ENCODE assay signal across 1 cellular context in the genomic region with DNA sequence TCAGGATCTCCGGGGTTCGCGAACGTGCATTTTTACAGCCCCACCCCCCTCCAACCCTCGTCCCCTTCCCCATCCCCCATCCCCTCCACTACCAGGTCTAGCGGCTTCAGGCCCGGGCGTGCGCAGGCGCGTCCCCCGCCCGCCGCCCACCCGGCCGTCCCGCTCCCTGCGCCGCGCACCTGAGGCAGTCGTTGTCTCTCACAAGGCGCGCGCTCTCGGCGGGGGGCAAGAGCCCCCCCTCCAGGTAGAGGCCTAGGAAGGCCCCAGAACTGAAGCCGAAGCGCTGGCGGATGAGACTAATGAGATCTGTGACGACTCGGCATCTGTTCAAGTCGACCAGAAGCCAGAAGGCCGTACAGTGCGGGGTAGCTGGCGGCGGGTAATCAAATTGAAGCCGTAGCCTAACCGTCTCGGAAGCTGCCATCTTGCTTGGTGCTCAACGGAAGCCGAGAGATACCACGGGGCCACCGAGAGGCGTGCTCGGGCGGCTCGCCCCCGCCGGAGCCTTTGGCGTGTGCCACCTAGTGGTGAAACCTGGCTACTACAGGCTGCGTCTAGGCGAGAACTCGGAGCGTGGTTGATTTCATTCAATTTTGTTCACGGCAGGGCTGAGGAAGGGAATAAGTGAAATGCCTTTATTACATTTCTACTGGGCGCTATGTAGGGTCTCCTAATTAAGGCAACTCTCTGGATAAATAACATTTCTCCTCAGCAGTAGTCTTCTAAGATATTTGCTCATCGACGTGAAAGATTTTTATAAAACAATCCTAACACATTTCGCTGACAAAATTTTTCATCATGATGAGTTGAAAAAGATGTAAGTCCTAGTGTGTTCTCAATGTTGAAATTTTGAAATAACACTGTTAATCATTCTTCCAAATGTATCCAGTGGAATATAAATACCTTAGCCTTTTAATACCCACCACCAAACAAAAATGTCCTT.
TF ChIP-seq lines count a peak whose summit lies in the region.

A gene with protein sequence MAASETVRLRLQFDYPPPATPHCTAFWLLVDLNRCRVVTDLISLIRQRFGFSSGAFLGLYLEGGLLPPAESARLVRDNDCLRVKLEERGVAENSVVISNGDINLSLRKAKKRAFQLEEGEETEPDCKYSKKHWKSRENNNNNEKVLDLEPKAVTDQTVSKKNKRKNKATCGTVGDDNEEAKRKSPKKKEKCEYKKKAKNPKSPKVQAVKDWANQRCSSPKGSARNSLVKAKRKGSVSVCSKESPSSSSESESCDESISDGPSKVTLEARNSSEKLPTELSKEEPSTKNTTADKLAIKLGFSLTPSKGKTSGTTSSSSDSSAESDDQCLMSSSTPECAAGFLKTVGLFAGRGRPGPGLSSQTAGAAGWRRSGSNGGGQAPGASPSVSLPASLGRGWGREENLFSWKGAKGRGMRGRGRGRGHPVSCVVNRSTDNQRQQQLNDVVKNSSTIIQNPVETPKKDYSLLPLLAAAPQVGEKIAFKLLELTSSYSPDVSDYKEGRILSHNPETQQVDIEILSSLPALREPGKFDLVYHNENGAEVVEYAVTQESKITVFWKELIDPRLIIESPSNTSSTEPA (minus strand): TSS at position 455 of the 943 bp plus-strand sequence. CDS start 31 bp downstream, at position 424.

TF ChIP-seq in HEK293, 187 proteins besides CTCF, POLR2A, EP300 and RAD21 (continued from another document and continues in another):
- TF ChIP-seq, protein P1, sequence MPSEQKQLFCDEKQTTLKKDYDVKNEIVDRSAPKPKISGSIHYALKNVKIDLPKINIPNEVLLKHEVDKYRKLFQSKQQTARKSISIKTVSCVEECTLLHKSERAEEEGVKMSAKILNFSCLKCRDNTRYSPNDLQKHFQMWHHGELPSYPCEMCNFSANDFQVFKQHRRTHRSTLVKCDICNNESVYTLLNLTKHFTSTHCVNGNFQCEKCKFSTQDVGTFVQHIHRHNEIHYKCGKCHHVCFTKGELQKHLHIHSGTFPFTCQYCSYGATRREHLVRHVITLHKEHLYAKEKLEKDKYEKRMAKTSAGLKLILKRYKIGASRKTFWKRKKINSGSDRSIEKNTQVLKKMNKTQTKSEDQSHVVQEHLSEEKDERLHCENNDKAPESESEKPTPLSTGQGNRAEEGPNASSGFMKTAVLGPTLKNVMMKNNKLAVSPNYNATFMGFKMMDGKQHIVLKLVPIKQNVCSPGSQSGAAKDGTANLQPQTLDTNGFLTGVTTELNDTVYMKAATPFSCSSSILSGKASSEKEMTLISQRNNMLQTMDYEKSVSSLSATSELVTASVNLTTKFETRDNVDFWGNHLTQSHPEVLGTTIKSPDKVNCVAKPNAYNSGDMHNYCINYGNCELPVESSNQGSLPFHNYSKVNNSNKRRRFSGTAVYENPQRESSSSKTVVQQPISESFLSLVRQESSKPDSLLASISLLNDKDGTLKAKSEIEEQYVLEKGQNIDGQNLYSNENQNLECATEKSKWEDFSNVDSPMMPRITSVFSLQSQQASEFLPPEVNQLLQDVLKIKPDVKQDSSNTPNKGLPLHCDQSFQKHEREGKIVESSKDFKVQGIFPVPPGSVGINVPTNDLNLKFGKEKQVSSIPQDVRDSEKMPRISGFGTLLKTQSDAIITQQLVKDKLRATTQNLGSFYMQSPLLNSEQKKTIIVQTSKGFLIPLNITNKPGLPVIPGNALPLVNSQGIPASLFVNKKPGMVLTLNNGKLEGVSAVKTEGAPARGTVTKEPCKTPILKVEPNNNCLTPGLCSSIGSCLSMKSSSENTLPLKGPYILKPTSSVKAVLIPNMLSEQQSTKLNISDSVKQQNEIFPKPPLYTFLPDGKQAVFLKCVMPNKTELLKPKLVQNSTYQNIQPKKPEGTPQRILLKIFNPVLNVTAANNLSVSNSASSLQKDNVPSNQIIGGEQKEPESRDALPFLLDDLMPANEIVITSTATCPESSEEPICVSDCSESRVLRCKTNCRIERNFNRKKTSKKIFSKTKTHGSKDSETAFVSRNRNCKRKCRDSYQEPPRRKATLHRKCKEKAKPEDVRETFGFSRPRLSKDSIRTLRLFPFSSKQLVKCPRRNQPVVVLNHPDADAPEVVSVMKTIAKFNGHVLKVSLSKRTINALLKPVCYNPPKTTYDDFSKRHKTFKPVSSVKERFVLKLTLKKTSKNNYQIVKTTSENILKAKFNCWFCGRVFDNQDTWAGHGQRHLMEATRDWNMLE (tag by site-specific recombination; conservative IDR thresholded peaks at IDR 0.05; ENCODE audit: low read depth), result peak; percentile 50
- TF ChIP-seq, protein P2, sequence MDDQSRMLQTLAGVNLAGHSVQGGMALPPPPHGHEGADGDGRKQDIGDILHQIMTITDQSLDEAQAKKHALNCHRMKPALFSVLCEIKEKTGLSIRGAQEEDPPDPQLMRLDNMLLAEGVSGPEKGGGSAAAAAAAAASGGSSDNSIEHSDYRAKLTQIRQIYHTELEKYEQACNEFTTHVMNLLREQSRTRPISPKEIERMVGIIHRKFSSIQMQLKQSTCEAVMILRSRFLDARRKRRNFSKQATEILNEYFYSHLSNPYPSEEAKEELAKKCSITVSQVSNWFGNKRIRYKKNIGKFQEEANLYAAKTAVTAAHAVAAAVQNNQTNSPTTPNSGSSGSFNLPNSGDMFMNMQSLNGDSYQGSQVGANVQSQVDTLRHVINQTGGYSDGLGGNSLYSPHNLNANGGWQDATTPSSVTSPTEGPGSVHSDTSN (CRISPR knock-in tag; IDR thresholded peaks at IDR 0.05), result 0 out of 2 replicates have a peak, but pooled peaks have one; percentile 48
- TF ChIP-seq ZSCAN16 (tag by site-specific recombination; IDR thresholded peaks at IDR 0.05) (no peak), ZNF354C (tag by site-specific recombination; IDR thresholded peaks at IDR 0.05; ENCODE audit: borderline replicate concordance, low read depth) (no peak), ZNF777 (tag by site-specific recombination; IDR thresholded peaks at IDR 0.05; ENCODE audit: borderline replicate concordance) (peak; percentile 66; the same call in 1 of the 2 replicates), SP7 (tag by site-specific recombination; IDR thresholded peaks at IDR 0.05) (peak; percentile 72), ZNF221 (tag by site-specific recombination; IDR thresholded peaks at IDR 0.05; ENCODE audit: borderline replicate concordance) (no peak), ZBTB7A (tag by site-specific recombination; IDR thresholded peaks at IDR 0.05; ENCODE audit: low read depth) (no peak; the same call in 1 of the 2 replicates), ZNF146 (tag by site-specific recombination; IDR thresholded peaks at IDR 0.05) (no peak), ZNF335 (tag by site-specific recombination; conservative IDR thresholded peaks at IDR 0.05) (peak; percentile 69), ZNF155 (tag by site-specific recombination; IDR thresholded peaks at IDR 0.05) (no peak), ZSCAN30 (tag by site-specific recombination; IDR thresholded peaks at IDR 0.05) (peak; percentile 95), KLF9 (tag by site-specific recombination; IDR thresholded peaks at IDR 0.05; ENCODE audit: low read depth) (peak; percentile 55; the same call in 1 of the 2 replicates), ZNF302 (tag by site-specific recombination; IDR thresholded peaks at IDR 0.05; ENCODE audit: low read depth) (no peak), ZNF830 (tag by site-specific recombination; IDR thresholded peaks at IDR 0.05; ENCODE audit: low read depth) (no peak), ZNF324 (tag by site-specific recombination; IDR thresholded peaks at IDR 0.05) (peak; percentile 92; the same call in 1 of the 2 replicates), ZNF121 (tag by site-specific recombination; IDR thresholded peaks at IDR 0.05) (no peak), ZNF549 (tag by site-specific recombination; IDR thresholded peaks at IDR 0.05) (no peak), ZNF24 (tag by site-specific recombination; IDR thresholded peaks at IDR 0.05) (peak; percentile 61), ZNF140 (tag by site-specific recombination; IDR thresholded peaks at IDR 0.05) (no peak), ZFP37 (tag by site-specific recombination; IDR thresholded peaks at IDR 0.05) (peak; percentile 84), KLF16 (tag by site-specific recombination; IDR thresholded peaks at IDR 0.05) (peak; percentile 81), ZNF132 (tag by site-specific recombination; IDR thresholded peaks at IDR 0.05; ENCODE audit: borderline replicate concordance) (no peak), ZNF596 (tag by site-specific recombination; IDR thresholded peaks at IDR 0.05) (peak; percentile 41)
- TF ChIP-seq, protein P3, sequence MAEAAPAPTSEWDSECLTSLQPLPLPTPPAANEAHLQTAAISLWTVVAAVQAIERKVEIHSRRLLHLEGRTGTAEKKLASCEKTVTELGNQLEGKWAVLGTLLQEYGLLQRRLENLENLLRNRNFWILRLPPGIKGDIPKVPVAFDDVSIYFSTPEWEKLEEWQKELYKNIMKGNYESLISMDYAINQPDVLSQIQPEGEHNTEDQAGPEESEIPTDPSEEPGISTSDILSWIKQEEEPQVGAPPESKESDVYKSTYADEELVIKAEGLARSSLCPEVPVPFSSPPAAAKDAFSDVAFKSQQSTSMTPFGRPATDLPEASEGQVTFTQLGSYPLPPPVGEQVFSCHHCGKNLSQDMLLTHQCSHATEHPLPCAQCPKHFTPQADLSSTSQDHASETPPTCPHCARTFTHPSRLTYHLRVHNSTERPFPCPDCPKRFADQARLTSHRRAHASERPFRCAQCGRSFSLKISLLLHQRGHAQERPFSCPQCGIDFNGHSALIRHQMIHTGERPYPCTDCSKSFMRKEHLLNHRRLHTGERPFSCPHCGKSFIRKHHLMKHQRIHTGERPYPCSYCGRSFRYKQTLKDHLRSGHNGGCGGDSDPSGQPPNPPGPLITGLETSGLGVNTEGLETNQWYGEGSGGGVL (tag by site-specific recombination; IDR thresholded peaks at IDR 0.05), result peak; percentile 58; the same call in 1 of the 2 replicates
- TF ChIP-seq, protein P4, sequence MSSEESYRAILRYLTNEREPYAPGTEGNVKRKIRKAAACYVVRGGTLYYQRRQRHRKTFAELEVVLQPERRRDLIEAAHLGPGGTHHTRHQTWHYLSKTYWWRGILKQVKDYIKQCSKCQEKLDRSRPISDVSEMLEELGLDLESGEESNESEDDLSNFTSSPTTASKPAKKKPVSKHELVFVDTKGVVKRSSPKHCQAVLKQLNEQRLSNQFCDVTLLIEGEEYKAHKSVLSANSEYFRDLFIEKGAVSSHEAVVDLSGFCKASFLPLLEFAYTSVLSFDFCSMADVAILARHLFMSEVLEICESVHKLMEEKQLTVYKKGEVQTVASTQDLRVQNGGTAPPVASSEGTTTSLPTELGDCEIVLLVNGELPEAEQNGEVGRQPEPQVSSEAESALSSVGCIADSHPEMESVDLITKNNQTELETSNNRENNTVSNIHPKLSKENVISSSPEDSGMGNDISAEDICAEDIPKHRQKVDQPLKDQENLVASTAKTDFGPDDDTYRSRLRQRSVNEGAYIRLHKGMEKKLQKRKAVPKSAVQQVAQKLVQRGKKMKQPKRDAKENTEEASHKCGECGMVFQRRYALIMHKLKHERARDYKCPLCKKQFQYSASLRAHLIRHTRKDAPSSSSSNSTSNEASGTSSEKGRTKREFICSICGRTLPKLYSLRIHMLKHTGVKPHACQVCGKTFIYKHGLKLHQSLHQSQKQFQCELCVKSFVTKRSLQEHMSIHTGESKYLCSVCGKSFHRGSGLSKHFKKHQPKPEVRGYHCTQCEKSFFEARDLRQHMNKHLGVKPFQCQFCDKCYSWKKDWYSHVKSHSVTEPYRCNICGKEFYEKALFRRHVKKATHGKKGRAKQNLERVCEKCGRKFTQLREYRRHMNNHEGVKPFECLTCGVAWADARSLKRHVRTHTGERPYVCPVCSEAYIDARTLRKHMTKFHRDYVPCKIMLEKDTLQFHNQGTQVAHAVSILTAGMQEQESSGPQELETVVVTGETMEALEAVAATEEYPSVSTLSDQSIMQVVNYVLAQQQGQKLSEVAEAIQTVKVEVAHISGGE (tag by site-specific recombination; conservative IDR thresholded peaks at IDR 0.05; ENCODE audit: low read depth), result peak; percentile 92
- TF ChIP-seq, protein P5, sequence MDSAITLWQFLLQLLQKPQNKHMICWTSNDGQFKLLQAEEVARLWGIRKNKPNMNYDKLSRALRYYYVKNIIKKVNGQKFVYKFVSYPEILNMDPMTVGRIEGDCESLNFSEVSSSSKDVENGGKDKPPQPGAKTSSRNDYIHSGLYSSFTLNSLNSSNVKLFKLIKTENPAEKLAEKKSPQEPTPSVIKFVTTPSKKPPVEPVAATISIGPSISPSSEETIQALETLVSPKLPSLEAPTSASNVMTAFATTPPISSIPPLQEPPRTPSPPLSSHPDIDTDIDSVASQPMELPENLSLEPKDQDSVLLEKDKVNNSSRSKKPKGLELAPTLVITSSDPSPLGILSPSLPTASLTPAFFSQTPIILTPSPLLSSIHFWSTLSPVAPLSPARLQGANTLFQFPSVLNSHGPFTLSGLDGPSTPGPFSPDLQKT (IDR thresholded peaks at IDR 0.05; ENCODE audit: borderline replicate concordance, low read depth, low read length), result no peak
- TF ChIP-seq, protein P6, sequence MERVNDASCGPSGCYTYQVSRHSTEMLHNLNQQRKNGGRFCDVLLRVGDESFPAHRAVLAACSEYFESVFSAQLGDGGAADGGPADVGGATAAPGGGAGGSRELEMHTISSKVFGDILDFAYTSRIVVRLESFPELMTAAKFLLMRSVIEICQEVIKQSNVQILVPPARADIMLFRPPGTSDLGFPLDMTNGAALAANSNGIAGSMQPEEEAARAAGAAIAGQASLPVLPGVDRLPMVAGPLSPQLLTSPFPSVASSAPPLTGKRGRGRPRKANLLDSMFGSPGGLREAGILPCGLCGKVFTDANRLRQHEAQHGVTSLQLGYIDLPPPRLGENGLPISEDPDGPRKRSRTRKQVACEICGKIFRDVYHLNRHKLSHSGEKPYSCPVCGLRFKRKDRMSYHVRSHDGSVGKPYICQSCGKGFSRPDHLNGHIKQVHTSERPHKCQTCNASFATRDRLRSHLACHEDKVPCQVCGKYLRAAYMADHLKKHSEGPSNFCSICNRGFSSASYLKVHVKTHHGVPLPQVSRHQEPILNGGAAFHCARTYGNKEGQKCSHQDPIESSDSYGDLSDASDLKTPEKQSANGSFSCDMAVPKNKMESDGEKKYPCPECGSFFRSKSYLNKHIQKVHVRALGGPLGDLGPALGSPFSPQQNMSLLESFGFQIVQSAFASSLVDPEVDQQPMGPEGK (tag by site-specific recombination; IDR thresholded peaks at IDR 0.05), result peak; percentile 97
- TF ChIP-seq, protein P7, sequence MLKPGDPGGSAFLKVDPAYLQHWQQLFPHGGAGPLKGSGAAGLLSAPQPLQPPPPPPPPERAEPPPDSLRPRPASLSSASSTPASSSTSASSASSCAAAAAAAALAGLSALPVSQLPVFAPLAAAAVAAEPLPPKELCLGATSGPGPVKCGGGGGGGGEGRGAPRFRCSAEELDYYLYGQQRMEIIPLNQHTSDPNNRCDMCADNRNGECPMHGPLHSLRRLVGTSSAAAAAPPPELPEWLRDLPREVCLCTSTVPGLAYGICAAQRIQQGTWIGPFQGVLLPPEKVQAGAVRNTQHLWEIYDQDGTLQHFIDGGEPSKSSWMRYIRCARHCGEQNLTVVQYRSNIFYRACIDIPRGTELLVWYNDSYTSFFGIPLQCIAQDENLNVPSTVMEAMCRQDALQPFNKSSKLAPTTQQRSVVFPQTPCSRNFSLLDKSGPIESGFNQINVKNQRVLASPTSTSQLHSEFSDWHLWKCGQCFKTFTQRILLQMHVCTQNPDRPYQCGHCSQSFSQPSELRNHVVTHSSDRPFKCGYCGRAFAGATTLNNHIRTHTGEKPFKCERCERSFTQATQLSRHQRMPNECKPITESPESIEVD (tag by site-specific recombination; IDR thresholded peaks at IDR 0.05), result no peak
